10 cellular contexts compared by ENCODE assay signal in the genomic region with DNA sequence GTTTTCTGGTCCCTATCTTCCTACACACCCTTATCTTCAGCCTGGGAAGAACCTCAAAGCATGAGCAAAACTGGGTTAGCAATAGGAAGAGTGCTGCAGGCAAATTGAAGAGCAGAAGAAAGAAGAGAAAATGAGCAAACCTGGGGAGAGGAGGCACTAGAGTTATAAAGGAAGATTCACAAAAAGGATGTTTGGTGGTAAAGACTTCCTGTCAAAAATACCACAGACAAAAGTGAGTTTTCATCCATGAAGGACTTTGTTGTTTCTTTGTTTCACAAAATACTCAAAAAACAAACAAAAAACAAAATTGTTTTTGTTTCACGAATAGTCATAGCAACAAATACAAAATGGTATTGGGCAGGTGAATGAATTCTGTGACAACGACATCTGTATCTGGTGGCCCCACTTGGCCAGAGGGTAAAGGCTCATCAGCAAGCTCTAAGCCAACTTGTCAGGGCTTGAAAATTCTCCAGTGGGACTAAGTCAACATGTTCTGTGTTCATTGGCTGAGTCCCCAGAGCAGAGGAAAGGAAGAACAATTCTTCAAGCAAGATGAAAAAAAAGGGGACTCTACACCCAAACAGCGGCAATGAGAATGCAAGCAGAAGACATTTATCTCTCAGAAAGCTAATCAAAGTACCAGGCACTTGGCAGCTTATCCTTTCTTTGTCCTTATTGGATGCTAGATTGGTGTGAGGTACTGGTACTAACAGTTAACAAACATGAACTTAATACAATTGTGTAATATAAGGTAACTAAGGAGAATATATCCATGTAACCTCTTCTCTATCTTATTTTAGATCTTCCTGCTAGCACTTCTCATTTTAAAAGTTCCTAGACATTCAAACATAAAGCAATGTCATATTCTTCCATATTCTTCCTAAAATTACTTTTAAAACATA. TPM values are rescaled to one million over a fixed set of nuclear protein-coding genes. Genes with fewer than 3 reads are reported as not detected.
DNase-seq lines count a peak whose midpoint lies in the region; ATAC-seq and TF ChIP-seq lines count a peak whose summit lies in the region.
"Had no signal": no experiment of that assay in that cellular context is flagged by ENCODE, and none has a peak within 500 bp of the region (broad histone marks: within the 10 kb centered on the region; RNA-seq: fewer than 3 reads in every experiment).

No MANE protein-coding gene starts in this region.

- H3K27ac ChIP-seq in heart right ventricle, result peak overlapping the region in 8 of 10 donors; percentile 5 to 88 (median 27)
- H3K27ac ChIP-seq in right atrium auricular region, result peak overlapping the region in 1 of 2 donors; percentile 39
- H3K27ac ChIP-seq in upper lobe of right lung, result peak overlapping the region; percentile 43
- H3K27ac ChIP-seq: KMS-11 had no signal

- H3K4me1 ChIP-seq in heart right ventricle (peaks cover 0 to 52% (median 5%) of the 10 kb centered on the region in 9 donors), right atrium auricular region (peaks cover 0 to 4% of the 10 kb centered on the region in 2 donors), upper lobe of right lung (peaks cover 4% of the 10 kb centered on the region)
- H3K4me1 ChIP-seq: Caco-2 had no signal

- no peaks in the 10 kb centered on the region for H3K27me3 Mint-ChIP-seq in activated CD8-positive, alpha-beta T cell treated with anti-CD3 and anti-CD28 coated beads, Interleukin-2, amount 10 ng/mL, durations not matched to agents 7 days and 5 days (ENCODE audit: low read depth)
- H3K27me3 Mint-ChIP-seq in immature natural killer cell (ENCODE audit: low read depth in 3 of 3) (peaks cover 0 to 4% (median 0%) of the 10 kb centered on the region in 3 donors), progenitor cell of endocrine pancreas (no peaks in the 10 kb centered on the region)

- POLR2A ChIA-PET in activated CD8-positive, alpha-beta T cell treated with anti-CD3 and anti-CD28 coated beads, Interleukin-2, amount 10 ng/mL, durations not matched to agents 7 days and 5 days (lab: Charles Lee), result interaction anchor here (0.6 to 3.7 kb wide), 6 partner anchors 10 to 74 kb away, joined by 3 to 23 read pairs (median 4); a partner anchor contains a TSS

- H3K36me3 Mint-ChIP-seq in activated CD8-positive, alpha-beta T cell treated with anti-CD3 and anti-CD28 coated beads, Interleukin-2, amount 10 ng/mL, durations not matched to agents 7 days and 5 days (ENCODE audit: low read depth), result peaks cover 44% of the 10 kb centered on the region
- H3K36me3 Mint-ChIP-seq in immature natural killer cell (peaks cover 2 to 11% (median 8%) of the 10 kb centered on the region in 3 donors), progenitor cell of endocrine pancreas (ENCODE audit: insufficient read depth) (no peaks in the 10 kb centered on the region)

- H3K36me3 ChIP-seq in heart right ventricle (peaks cover 0 to 5% (median 0%) of the 10 kb centered on the region in 9 donors), right atrium auricular region (no peaks in the 10 kb centered on the region), upper lobe of right lung (no peaks in the 10 kb centered on the region)

- DNase-seq in heart right ventricle (peak in 1 of 2 donors; percentile 20), right atrium auricular region (ENCODE audit: low spot score) (no peak), immature natural killer cell (peak in 2 of 3 donors; percentile 14 to 35), upper lobe of right lung (no peak), progenitor cell of endocrine pancreas (ENCODE audit: low spot score, unreplicated experiment) (no peak)
- no peak for DNase-seq in activated CD8-positive, alpha-beta T cell treated with anti-CD3 and anti-CD28 coated beads, Interleukin-2, amount 10 ng/mL, durations not matched to agents 7 days and 5 days
- DNase-seq: Caco-2 had no signal

- peaks cover 7% of the 10 kb centered on the region for H3K9me3 Mint-ChIP-seq in activated CD8-positive, alpha-beta T cell treated with anti-CD3 and anti-CD28 coated beads, Interleukin-2, amount 10 ng/mL, durations not matched to agents 7 days and 5 days (ENCODE audit: insufficient read depth)
- H3K9me3 Mint-ChIP-seq in immature natural killer cell, result no peaks in the 10 kb centered on the region
- H3K9me3 Mint-ChIP-seq in progenitor cell of endocrine pancreas (ENCODE audit: low read depth), result no peaks in the 10 kb centered on the region

- intact Hi-C loops in heart right ventricle (cut with DNase I) (no loop called here), upper lobe of right lung (cut with DNase I) (no loop called here)

- peak overlapping the region; percentile 73 for H3K4me3 Mint-ChIP-seq in activated CD8-positive, alpha-beta T cell treated with anti-CD3 and anti-CD28 coated beads, Interleukin-2, amount 10 ng/mL, durations not matched to agents 7 days and 5 days
- H3K4me3 Mint-ChIP-seq in immature natural killer cell (peak overlapping the region; percentile 79 to 88 (median 87)), progenitor cell of endocrine pancreas (ENCODE audit: low read depth) (no peak overlapping the region)

- H3K4me3 ChIP-seq in heart right ventricle (peak overlapping the region in 1 of 10 donors; percentile 29), right atrium auricular region (no peak overlapping the region), upper lobe of right lung (no peak overlapping the region)

- WGBS in heart right ventricle, 2 donors, result 35 to 66% methylated on average over 3 of the region's 3 CpGs

- H3K27me3 ChIP-seq in heart right ventricle (peaks cover 0 to 11% (median 0%) of the 10 kb centered on the region in 7 donors), right atrium auricular region (no peaks in the 10 kb centered on the region), upper lobe of right lung (no peaks in the 10 kb centered on the region)

- H3K27ac Mint-ChIP-seq in activated CD8-positive, alpha-beta T cell treated with anti-CD3 and anti-CD28 coated beads, Interleukin-2, amount 10 ng/mL, durations not matched to agents 7 days and 5 days, result peak overlapping the region; percentile 91
- peak overlapping the region; percentile 82 to 97 (median 90) for H3K27ac Mint-ChIP-seq in immature natural killer cell
- H3K27ac Mint-ChIP-seq in progenitor cell of endocrine pancreas, result no peak overlapping the region

- no peaks in the 10 kb centered on the region for H3K9me3 ChIP-seq in heart right ventricle
- H3K9me3 ChIP-seq in right atrium auricular region, result no peaks in the 10 kb centered on the region
- no peaks in the 10 kb centered on the region for H3K9me3 ChIP-seq in upper lobe of right lung
- H3K9me3 ChIP-seq: Caco-2 had no signal

- H3K4me1 Mint-ChIP-seq in activated CD8-positive, alpha-beta T cell treated with anti-CD3 and anti-CD28 coated beads, Interleukin-2, amount 10 ng/mL, durations not matched to agents 7 days and 5 days (ENCODE audit: low read depth), result peaks cover 90% of the 10 kb centered on the region
- H3K4me1 Mint-ChIP-seq in immature natural killer cell (peaks cover 84 to 97% of the 10 kb centered on the region in 2 donors), progenitor cell of endocrine pancreas (ENCODE audit: low read depth) (no peaks in the 10 kb centered on the region)

- ATAC-seq in heart right ventricle, result peak in 5 of 8 donors; percentile 30 to 48 (median 40)
- peak; percentile 61 for ATAC-seq in activated CD8-positive, alpha-beta T cell treated with anti-CD3 and anti-CD28 coated beads, Interleukin-2, amount 10 ng/mL, durations not matched to agents 7 days and 5 days
- no peak for ATAC-seq in upper lobe of right lung
- ATAC-seq in HG02571 (IDR thresholded peaks at IDR 0.05; ENCODE audit: unreplicated experiment), result no peak
- ATAC-seq in activated CD4-positive, CD25-positive, alpha-beta regulatory T cell treated with anti-CD3 and anti-CD28 coated beads, Interleukin-2, amount 50 U/mL, for 24 hours, result no peak

- TF ChIP-seq CTCF in heart right ventricle (IDR thresholded peaks at IDR 0.05) (no peak), right atrium auricular region (IDR thresholded peaks at IDR 0.05) (no peak), upper lobe of right lung (IDR thresholded peaks at IDR 0.05) (no peak), progenitor cell of endocrine pancreas (IDR thresholded peaks at IDR 0.05; ENCODE audit: unreplicated experiment) (no peak)

- CTCF ChIA-PET in activated CD8-positive, alpha-beta T cell treated with anti-CD3 and anti-CD28 coated beads, Interleukin-2, amount 10 ng/mL, durations not matched to agents 7 days and 5 days (lab: Charles Lee), result interaction anchor here (1.0 to 4.2 kb wide), 4 partner anchors 10 to 873 kb away, joined by 3 to 19 read pairs (median 4); a partner anchor contains a TSS

RNA-seq across cellular contexts. Expression of a gene that starts 9.7 kb away (rescaled TPM):
- 1 to 10 TPM; 1.1 to 5.3 (median 2.2) TPM for total RNA-seq in heart right ventricle
- polyA plus RNA-seq in heart right ventricle, result 1 to 10 TPM in 1 of 2 donors, under 1 TPM in 1; 0.39 to 1.5 TPM
- 1 to 10 TPM; 2.0 to 2.5 TPM for total RNA-seq in right atrium auricular region
- total RNA-seq in activated CD8-positive, alpha-beta T cell treated with anti-CD3 and anti-CD28 coated beads, Interleukin-2, amount 10 ng/mL, durations not matched to agents 7 days and 5 days, result 10 to 100 TPM; 35.9 to 39.2 TPM
- 10 to 100 TPM; 10.8 to 22.7 (median 18.5) TPM for polyA plus RNA-seq in immature natural killer cell
- 9.4 TPM for total RNA-seq in upper lobe of right lung
- 0.95 and 0.98 TPM in 2 replicates for total RNA-seq in progenitor cell of endocrine pancreas

Comparison
In these comparisons a context has a peak if more than half of its experiments do, and no peak if none do; other contexts are left out.
1. ATAC-seq: peak in heart right ventricle (5 of 8) and activated CD8-positive, alpha-beta T cell treated with anti-CD3 and anti-CD28 coated beads, Interleukin-2, amount 10 ng/mL, durations not matched to agents 7 days and 5 days (single experiment); none in upper lobe of right lung (single experiment), HG02571 (single experiment) and activated CD4-positive, CD25-positive, alpha-beta regulatory T cell treated with anti-CD3 and anti-CD28 coated beads, Interleukin-2, amount 50 U/mL, for 24 hours (0 of 2).
2. DNase-seq: peak in immature natural killer cell (2 of 3); none in right atrium auricular region (single experiment), activated CD8-positive, alpha-beta T cell treated with anti-CD3 and anti-CD28 coated beads, Interleukin-2, amount 10 ng/mL, durations not matched to agents 7 days and 5 days (single experiment), upper lobe of right lung (single experiment) and progenitor cell of endocrine pancreas (single experiment).